Comparison of ENCODE assay signal across 1 cellular context in the genomic region with DNA sequence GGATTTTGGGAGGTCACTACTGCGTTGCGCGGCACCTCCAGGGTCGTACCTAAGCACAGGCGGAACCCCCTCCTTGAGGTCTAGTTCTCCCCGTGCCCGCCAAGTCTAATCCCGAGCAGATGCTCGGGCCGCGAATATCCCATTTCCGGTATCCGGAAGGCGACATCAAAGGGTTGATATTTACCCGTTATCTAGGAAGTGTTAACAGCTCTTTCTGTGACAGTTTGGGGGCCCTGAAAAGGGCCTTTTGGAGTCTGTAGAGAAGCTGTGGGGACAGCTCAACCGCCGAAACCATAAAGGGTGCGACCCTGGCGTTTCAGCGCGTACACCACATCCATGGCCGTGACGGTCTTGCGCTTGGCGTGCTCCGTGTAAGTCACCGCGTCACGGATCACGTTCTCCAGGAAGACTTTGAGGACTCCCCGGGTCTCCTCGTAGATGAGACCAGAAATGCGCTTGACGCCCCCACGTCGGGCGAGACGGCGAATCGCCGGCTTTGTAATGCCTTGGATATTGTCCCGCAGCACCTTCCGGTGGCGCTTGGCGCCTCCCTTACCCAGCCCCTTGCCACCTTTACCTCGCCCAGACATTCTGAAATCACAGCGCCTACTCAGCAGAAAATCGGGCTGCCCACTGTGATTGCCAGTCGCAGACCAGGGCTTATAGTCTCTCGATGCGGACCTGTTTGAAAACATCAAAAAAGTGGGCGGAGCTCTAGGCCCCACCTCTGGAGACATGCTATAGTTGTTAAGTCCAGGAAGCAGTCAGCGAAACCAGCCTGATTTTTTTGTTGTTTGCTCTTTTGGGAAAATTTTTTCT.
TF ChIP-seq lines count a peak whose summit lies in the region.

No MANE protein-coding gene starts in this region.

TF ChIP-seq in HEK293, 187 proteins besides CTCF, POLR2A, EP300 and RAD21 (continued from another document and continues in another):
- TF ChIP-seq, protein P1, sequence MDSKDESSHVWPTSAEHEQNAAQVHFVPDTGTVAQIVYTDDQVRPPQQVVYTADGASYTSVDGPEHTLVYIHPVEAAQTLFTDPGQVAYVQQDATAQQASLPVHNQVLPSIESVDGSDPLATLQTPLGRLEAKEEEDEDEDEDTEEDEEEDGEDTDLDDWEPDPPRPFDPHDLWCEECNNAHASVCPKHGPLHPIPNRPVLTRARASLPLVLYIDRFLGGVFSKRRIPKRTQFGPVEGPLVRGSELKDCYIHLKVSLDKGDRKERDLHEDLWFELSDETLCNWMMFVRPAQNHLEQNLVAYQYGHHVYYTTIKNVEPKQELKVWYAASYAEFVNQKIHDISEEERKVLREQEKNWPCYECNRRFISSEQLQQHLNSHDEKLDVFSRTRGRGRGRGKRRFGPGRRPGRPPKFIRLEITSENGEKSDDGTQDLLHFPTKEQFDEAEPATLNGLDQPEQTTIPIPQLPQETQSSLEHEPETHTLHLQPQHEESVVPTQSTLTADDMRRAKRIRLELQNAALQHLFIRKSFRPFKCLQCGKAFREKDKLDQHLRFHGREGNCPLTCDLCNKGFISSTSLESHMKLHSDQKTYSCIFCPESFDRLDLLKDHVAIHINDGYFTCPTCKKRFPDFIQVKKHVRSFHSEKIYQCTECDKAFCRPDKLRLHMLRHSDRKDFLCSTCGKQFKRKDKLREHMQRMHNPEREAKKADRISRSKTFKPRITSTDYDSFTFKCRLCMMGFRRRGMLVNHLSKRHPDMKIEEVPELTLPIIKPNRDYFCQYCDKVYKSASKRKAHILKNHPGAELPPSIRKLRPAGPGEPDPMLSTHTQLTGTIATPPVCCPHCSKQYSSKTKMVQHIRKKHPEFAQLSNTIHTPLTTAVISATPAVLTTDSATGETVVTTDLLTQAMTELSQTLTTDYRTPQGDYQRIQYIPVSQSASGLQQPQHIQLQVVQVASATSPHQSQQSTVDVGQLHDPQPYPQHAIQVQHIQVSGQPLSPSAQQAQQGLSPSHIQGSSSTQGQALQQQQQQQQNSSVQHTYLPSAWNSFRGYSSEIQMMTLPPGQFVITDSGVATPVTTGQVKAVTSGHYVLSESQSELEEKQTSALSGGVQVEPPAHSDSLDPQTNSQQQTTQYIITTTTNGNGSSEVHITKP (tag by site-specific recombination; IDR thresholded peaks at IDR 0.05): peak; percentile 60
- TF ChIP-seq, protein P2, sequence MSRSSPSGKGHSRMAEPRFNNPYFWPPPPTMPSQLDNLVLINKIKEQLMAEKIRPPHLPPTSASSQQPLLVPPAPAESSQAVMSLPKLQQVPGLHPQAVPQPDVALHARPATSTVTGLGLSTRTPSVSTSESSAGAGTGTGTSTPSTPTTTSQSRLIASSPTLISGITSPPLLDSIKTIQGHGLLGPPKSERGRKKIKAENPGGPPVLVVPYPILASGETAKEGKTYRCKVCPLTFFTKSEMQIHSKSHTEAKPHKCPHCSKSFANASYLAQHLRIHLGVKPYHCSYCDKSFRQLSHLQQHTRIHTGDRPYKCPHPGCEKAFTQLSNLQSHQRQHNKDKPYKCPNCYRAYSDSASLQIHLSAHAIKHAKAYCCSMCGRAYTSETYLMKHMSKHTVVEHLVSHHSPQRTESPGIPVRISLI (tag by site-specific recombination; IDR thresholded peaks at IDR 0.05): peak; percentile 68
- peak; percentile 57; the same call in 1 of the 2 replicates for TF ChIP-seq ZIC2 (tag by site-specific recombination; IDR thresholded peaks at IDR 0.05)
- no peak for TF ChIP-seq ZNF610 (tag by site-specific recombination; IDR thresholded peaks at IDR 0.05; ENCODE audit: borderline replicate concordance)
- TF ChIP-seq ZNF660 (tag by site-specific recombination; IDR thresholded peaks at IDR 0.05): peak; percentile 92
- no peak for TF ChIP-seq WT1 (tag by site-specific recombination; IDR thresholded peaks at IDR 0.05)
- TF ChIP-seq, protein P3, sequence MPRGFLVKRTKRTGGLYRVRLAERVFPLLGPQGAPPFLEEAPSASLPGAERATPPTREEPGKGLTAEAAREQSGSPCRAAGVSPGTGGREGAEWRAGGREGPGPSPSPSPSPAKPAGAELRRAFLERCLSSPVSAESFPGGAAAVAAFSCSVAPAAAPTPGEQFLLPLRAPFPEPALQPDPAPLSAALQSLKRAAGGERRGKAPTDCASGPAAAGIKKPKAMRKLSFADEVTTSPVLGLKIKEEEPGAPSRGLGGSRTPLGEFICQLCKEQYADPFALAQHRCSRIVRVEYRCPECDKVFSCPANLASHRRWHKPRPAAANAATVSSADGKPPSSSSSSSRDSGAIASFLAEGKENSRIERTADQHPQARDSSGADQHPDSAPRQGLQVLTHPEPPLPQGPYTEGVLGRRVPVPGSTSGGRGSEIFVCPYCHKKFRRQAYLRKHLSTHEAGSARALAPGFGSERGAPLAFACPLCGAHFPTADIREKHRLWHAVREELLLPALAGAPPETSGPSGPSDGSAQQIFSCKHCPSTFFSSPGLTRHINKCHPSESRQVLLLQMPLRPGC (tag by site-specific recombination; IDR thresholded peaks at IDR 0.05): peak; percentile 31; the same call in 1 of the 2 replicates
- TF ChIP-seq ZNF600 (tag by site-specific recombination; IDR thresholded peaks at IDR 0.05): no peak; the same call in 1 of the 2 replicates
- no peak for TF ChIP-seq ZNF791 (tag by site-specific recombination; IDR thresholded peaks at IDR 0.05)
- TF ChIP-seq ZEB2 (tag by site-specific recombination; IDR thresholded peaks at IDR 0.05): peak; percentile 64
- no peak for TF ChIP-seq ZSCAN23 (tag by site-specific recombination; IDR thresholded peaks at IDR 0.05)
- no peak for TF ChIP-seq ZNF510 (tag by site-specific recombination; IDR thresholded peaks at IDR 0.05; ENCODE audit: insufficient replicate concordance)
- no peak for TF ChIP-seq ZNF157 (tag by site-specific recombination; IDR thresholded peaks at IDR 0.05)
- peak; percentile 59; the same call in 1 of the 2 replicates for TF ChIP-seq ZNF350 (tag by site-specific recombination; IDR thresholded peaks at IDR 0.05)
- peak; percentile 61 for TF ChIP-seq EGR2 (tag by site-specific recombination; IDR thresholded peaks at IDR 0.05; ENCODE audit: low read depth)
- no peak for TF ChIP-seq GLIS1 (tag by site-specific recombination; IDR thresholded peaks at IDR 0.05)
- TF ChIP-seq OSR2 (tag by site-specific recombination; IDR thresholded peaks at IDR 0.05): no peak
- peak; percentile 61 for TF ChIP-seq ZXDB (tag by site-specific recombination; IDR thresholded peaks at IDR 0.05)
- TF ChIP-seq, protein P4, sequence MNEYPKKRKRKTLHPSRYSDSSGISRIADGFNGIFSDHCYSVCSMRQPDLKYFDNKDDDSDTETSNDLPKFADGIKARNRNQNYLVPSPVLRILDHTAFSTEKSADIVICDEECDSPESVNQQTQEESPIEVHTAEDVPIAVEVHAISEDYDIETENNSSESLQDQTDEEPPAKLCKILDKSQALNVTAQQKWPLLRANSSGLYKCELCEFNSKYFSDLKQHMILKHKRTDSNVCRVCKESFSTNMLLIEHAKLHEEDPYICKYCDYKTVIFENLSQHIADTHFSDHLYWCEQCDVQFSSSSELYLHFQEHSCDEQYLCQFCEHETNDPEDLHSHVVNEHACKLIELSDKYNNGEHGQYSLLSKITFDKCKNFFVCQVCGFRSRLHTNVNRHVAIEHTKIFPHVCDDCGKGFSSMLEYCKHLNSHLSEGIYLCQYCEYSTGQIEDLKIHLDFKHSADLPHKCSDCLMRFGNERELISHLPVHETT (tag by site-specific recombination; IDR thresholded peaks at IDR 0.05): peak; percentile 75; the same call in 1 of the 2 replicates
- TF ChIP-seq ZNF707 (tag by site-specific recombination; IDR thresholded peaks at IDR 0.05): no peak
- no peak for TF ChIP-seq ZNF133 (tag by site-specific recombination; IDR thresholded peaks at IDR 0.05)
- no peak; the same call in 1 of the 2 replicates for TF ChIP-seq ZNF843 (tag by site-specific recombination; IDR thresholded peaks at IDR 0.05)
- TF ChIP-seq ZBTB8A (tag by site-specific recombination; IDR thresholded peaks at IDR 0.05): peak; percentile 84
- TF ChIP-seq MZF1 (tag by site-specific recombination; IDR thresholded peaks at IDR 0.05; ENCODE audit: borderline replicate concordance): no peak
- TF ChIP-seq, protein P5, sequence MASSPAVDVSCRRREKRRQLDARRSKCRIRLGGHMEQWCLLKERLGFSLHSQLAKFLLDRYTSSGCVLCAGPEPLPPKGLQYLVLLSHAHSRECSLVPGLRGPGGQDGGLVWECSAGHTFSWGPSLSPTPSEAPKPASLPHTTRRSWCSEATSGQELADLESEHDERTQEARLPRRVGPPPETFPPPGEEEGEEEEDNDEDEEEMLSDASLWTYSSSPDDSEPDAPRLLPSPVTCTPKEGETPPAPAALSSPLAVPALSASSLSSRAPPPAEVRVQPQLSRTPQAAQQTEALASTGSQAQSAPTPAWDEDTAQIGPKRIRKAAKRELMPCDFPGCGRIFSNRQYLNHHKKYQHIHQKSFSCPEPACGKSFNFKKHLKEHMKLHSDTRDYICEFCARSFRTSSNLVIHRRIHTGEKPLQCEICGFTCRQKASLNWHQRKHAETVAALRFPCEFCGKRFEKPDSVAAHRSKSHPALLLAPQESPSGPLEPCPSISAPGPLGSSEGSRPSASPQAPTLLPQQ (tag by site-specific recombination; IDR thresholded peaks at IDR 0.05): peak; percentile 61
- no peak for TF ChIP-seq ZNF514 (tag by site-specific recombination; IDR thresholded peaks at IDR 0.05)
- TF ChIP-seq ZNF19 (tag by site-specific recombination; IDR thresholded peaks at IDR 0.05; ENCODE audit: low read depth): no peak
- TF ChIP-seq GLIS2 (tag by site-specific recombination; IDR thresholded peaks at IDR 0.05): peak; percentile 20; the same call in 1 of the 2 replicates
- TF ChIP-seq SETDB1 (IDR thresholded peaks at IDR 0.05; ENCODE audit: insufficient read length, low read length): no peak
- no peak for TF ChIP-seq SALL2 (tag by site-specific recombination; IDR thresholded peaks at IDR 0.05; ENCODE audit: borderline replicate concordance)
- TF ChIP-seq ZNF555 (tag by site-specific recombination; conservative IDR thresholded peaks at IDR 0.05): no peak
- TF ChIP-seq, protein P6, sequence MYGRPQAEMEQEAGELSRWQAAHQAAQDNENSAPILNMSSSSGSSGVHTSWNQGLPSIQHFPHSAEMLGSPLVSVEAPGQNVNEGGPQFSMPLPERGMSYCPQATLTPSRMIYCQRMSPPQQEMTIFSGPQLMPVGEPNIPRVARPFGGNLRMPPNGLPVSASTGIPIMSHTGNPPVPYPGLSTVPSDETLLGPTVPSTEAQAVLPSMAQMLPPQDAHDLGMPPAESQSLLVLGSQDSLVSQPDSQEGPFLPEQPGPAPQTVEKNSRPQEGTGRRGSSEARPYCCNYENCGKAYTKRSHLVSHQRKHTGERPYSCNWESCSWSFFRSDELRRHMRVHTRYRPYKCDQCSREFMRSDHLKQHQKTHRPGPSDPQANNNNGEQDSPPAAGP (tag by site-specific recombination; IDR thresholded peaks at IDR 0.05): peak; percentile 63
- TF ChIP-seq, protein P7, sequence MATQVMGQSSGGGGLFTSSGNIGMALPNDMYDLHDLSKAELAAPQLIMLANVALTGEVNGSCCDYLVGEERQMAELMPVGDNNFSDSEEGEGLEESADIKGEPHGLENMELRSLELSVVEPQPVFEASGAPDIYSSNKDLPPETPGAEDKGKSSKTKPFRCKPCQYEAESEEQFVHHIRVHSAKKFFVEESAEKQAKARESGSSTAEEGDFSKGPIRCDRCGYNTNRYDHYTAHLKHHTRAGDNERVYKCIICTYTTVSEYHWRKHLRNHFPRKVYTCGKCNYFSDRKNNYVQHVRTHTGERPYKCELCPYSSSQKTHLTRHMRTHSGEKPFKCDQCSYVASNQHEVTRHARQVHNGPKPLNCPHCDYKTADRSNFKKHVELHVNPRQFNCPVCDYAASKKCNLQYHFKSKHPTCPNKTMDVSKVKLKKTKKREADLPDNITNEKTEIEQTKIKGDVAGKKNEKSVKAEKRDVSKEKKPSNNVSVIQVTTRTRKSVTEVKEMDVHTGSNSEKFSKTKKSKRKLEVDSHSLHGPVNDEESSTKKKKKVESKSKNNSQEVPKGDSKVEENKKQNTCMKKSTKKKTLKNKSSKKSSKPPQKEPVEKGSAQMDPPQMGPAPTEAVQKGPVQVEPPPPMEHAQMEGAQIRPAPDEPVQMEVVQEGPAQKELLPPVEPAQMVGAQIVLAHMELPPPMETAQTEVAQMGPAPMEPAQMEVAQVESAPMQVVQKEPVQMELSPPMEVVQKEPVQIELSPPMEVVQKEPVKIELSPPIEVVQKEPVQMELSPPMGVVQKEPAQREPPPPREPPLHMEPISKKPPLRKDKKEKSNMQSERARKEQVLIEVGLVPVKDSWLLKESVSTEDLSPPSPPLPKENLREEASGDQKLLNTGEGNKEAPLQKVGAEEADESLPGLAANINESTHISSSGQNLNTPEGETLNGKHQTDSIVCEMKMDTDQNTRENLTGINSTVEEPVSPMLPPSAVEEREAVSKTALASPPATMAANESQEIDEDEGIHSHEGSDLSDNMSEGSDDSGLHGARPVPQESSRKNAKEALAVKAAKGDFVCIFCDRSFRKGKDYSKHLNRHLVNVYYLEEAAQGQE (tag by site-specific recombination; IDR thresholded peaks at IDR 0.05): 0 out of 2 replicates have a peak, but pooled peaks have one; percentile 11
- TF ChIP-seq, protein P8, sequence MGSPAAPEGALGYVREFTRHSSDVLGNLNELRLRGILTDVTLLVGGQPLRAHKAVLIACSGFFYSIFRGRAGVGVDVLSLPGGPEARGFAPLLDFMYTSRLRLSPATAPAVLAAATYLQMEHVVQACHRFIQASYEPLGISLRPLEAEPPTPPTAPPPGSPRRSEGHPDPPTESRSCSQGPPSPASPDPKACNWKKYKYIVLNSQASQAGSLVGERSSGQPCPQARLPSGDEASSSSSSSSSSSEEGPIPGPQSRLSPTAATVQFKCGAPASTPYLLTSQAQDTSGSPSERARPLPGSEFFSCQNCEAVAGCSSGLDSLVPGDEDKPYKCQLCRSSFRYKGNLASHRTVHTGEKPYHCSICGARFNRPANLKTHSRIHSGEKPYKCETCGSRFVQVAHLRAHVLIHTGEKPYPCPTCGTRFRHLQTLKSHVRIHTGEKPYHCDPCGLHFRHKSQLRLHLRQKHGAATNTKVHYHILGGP (tag by site-specific recombination; IDR thresholded peaks at IDR 0.05): no peak
- TF ChIP-seq ZNF621 (tag by site-specific recombination; IDR thresholded peaks at IDR 0.05): no peak
- peak; percentile 61; the same call in 1 of the 2 replicates for TF ChIP-seq SP7 (tag by site-specific recombination; IDR thresholded peaks at IDR 0.05)
- TF ChIP-seq SP3 (tag by site-specific recombination; IDR thresholded peaks at IDR 0.05): peak; percentile 95
- no peak for TF ChIP-seq ZNF211 (tag by site-specific recombination; IDR thresholded peaks at IDR 0.05; ENCODE audit: low read depth)
- no peak for TF ChIP-seq ZNF274 (IDR thresholded peaks at IDR 0.05; ENCODE audit: low read length)
- TF ChIP-seq ZNF274 (tag by site-specific recombination; IDR thresholded peaks at IDR 0.05; ENCODE audit: borderline replicate concordance): no peak
- no peak for TF ChIP-seq ZFP41 (tag by site-specific recombination; IDR thresholded peaks at IDR 0.05; ENCODE audit: borderline replicate concordance)
- no peak for TF ChIP-seq ZNF530 (tag by site-specific recombination; IDR thresholded peaks at IDR 0.05; ENCODE audit: low read depth)
- peak; percentile 52; the same call in 1 of the 2 replicates for TF ChIP-seq ZFHX2 (tag by site-specific recombination; conservative IDR thresholded peaks at IDR 0.05)
- TF ChIP-seq ZSCAN16 (tag by site-specific recombination; IDR thresholded peaks at IDR 0.05): 0 out of 2 replicates have a peak, but pooled peaks have one; percentile 10
